In genomic region chr1:168178638-168179410, GRCh38 we compare ENCODE assay signal across 8 cellular contexts. TPM values are rescaled to one million over a fixed set of nuclear protein-coding genes. Genes with fewer than 3 reads are reported as not detected.
A peak's percentile ranks its signal among the peaks of the same experiment; 100 is the strongest.
DNase-seq lines count a peak whose midpoint lies in the region; ATAC-seq and TF ChIP-seq lines count a peak whose summit lies in the region.

TIPRL (plus strand) TSS chr1:168178962; CDS start chr1:168179078, 116 bp downstream.

- H3K9me3 ChIP-seq in left ventricle myocardium inferior (replicated peaks) = no peaks in the 10 kb centered on the region

- no peaks in the 10 kb centered on the region for H3K27me3 Mint-ChIP-seq in progenitor cell of endocrine pancreas

- DNase-seq in GM13976 (ENCODE audit: low spot score) = peak; percentile 92
- DNase-seq in NCI-H146 (lab: John Stamatoyannopoulos, UW) = peak; percentile 98
- peak; percentile 79 to 97 (median 90) for DNase-seq in T-helper 1 cell
- DNase-seq in amygdala (lab: John Stamatoyannopoulos, UW) = peak; percentile 41 to 97 (median 91)
- peak; percentile 96 for DNase-seq in left ventricle myocardium inferior
- peak; percentile 94 for DNase-seq in progenitor cell of endocrine pancreas (ENCODE audit: low spot score, unreplicated experiment)

- under 1% methylated on average over 56 of the region's 56 CpGs for WGBS in urinary bladder

- H3K4me1 Mint-ChIP-seq in progenitor cell of endocrine pancreas (ENCODE audit: low read depth) = peaks cover 4% of the 10 kb centered on the region

- H3K36me3 ChIP-seq in left ventricle myocardium inferior (no peaks in the 10 kb centered on the region), urinary bladder (ENCODE audit: insufficient read depth) (no peaks in the 10 kb centered on the region)

- H3K27ac ChIP-seq in left ventricle myocardium inferior (replicated peaks) (peak within 1 kb of the TSS; percentile 90), urinary bladder (ENCODE audit: low read depth) (peak within 1 kb of the TSS; percentile 77)

- peaks cover 3% of the 10 kb centered on the region for H3K27me3 ChIP-seq in left ventricle myocardium inferior (ENCODE audit: low read depth)

- no peak within 1 kb of the TSS for H3K27ac Mint-ChIP-seq in progenitor cell of endocrine pancreas

- H3K4me3 ChIP-seq in left ventricle myocardium inferior = peak within 1 kb of the TSS; percentile 75
- H3K4me3 ChIP-seq in urinary bladder (ENCODE audit: low read depth, low read length) = peak within 1 kb of the TSS; percentile 84

- H3K4me1 ChIP-seq in left ventricle myocardium inferior (peaks cover 18% of the 10 kb centered on the region), urinary bladder (ENCODE audit: insufficient read depth) (no peaks in the 10 kb centered on the region)

- peak; percentile 61 for TF ChIP-seq CTCF in GM13976 (IDR thresholded peaks at IDR 0.05; ENCODE audit: borderline replicate concordance, control extremely low read depth, extremely low read depth, insufficient read depth, missing control alignments)
- peak; percentile 79 for TF ChIP-seq CTCF in left ventricle myocardium inferior (IDR thresholded peaks at IDR 0.05; ENCODE audit: borderline replicate concordance)
- peak; percentile 82 for TF ChIP-seq CTCF in progenitor cell of endocrine pancreas (IDR thresholded peaks at IDR 0.05; ENCODE audit: unreplicated experiment)

- H3K9me3 Mint-ChIP-seq in progenitor cell of endocrine pancreas (ENCODE audit: low read depth) = peaks cover 2% of the 10 kb centered on the region

- H3K4me3 Mint-ChIP-seq in progenitor cell of endocrine pancreas (ENCODE audit: low read depth) = no peak within 1 kb of the TSS

- H3K36me3 Mint-ChIP-seq in progenitor cell of endocrine pancreas (ENCODE audit: insufficient read depth) = no peaks in the 10 kb centered on the region

- peak; percentile 91 for ATAC-seq in HG02870 (IDR thresholded peaks at IDR 0.05; ENCODE audit: unreplicated experiment)

- intact Hi-C loops in left ventricle myocardium inferior (cut with micrococcal nuclease) = no loop called here

- in situ Hi-C loops in GM13976 (cut with MboI; ENCODE audit: low sequenced_read_pairs, unreplicated experiment) = no loop called here

RNA-seq across cellular contexts. Expression of gene TIPRL, which starts in this region (rescaled TPM):
- total RNA-seq in left ventricle myocardium inferior = 28.3 TPM
- 27.4 and 29.4 TPM in 2 replicates for total RNA-seq in progenitor cell of endocrine pancreas
- total RNA-seq in urinary bladder = 58.9 TPM
- 24.6 TPM for polyA plus RNA-seq in urinary bladder

Comparison
In these comparisons a context has a peak if more than half of its experiments do, and no peak if none do; other contexts are left out.
1. Peak in every context shown above with its lines: DNase-seq, ATAC-seq, H3K4me3 ChIP-seq and H3K27ac ChIP-seq.